Comparison of ENCODE assay signal across 8 cellular contexts in genomic region chr3:63911395-63911900, GRCh38. TPM values are rescaled to one million over a fixed set of nuclear protein-coding genes. Genes with fewer than 3 reads are reported as not detected.
DNase-seq lines count a peak whose midpoint lies in the region; ATAC-seq and TF ChIP-seq lines count a peak whose summit lies in the region.

No MANE protein-coding gene starts in this region.

- DNase-seq in NCI-H1105 treated with DMSO at 0.1 percent for 48 hours (lab: John Stamatoyannopoulos, UW) (peak; percentile 45), NCI-H1105 (lab: John Stamatoyannopoulos, UW) (no peak), ascending aorta (ENCODE audit: low spot score in 2 of 2) (no peak), lower lobe of right lung (no peak), upper lobe of right lung (no peak), T-helper 9 cell (no peak)

- intact Hi-C loops in ascending aorta (cut with DNase I) (loop anchor here (5.0 kb wide), 2 partner anchors 66 to 81 kb away; no protein-coding TSS in a partner anchor), lower lobe of right lung (cut with DNase I) (no loop called here), upper lobe of right lung (cut with DNase I) (no loop called here)

- H3K27ac ChIP-seq in ascending aorta (peak overlapping the region; percentile 99 to 100), lower lobe of right lung (peak overlapping the region; percentile 97), upper lobe of right lung (peak overlapping the region; percentile 96)

- H3K36me3 ChIP-seq in ascending aorta (peaks cover 0 to 5% of the 10 kb centered on the region in 2 donors), lower lobe of right lung (peaks cover 10% of the 10 kb centered on the region), upper lobe of right lung (peaks cover 14% of the 10 kb centered on the region)

- H3K9me3 ChIP-seq in ascending aorta = no peaks in the 10 kb centered on the region
- no peaks in the 10 kb centered on the region for H3K9me3 ChIP-seq in lower lobe of right lung
- H3K9me3 ChIP-seq in upper lobe of right lung = no peaks in the 10 kb centered on the region

- ATAC-seq in HG03469 (IDR thresholded peaks at IDR 0.05; ENCODE audit: unreplicated experiment) = peak; percentile 2
- ATAC-seq in lower lobe of right lung = no peak
- ATAC-seq in upper lobe of right lung = no peak
- no peak for ATAC-seq in HG02981 (IDR thresholded peaks at IDR 0.05; ENCODE audit: unreplicated experiment)

- H3K4me3 ChIP-seq in ascending aorta = peak overlapping the region; percentile 97 to 98
- peak overlapping the region; percentile 71 for H3K4me3 ChIP-seq in lower lobe of right lung
- peak overlapping the region; percentile 80 for H3K4me3 ChIP-seq in upper lobe of right lung

- peaks cover 3 to 17% of the 10 kb centered on the region in 2 donors for H3K4me1 ChIP-seq in ascending aorta
- H3K4me1 ChIP-seq in lower lobe of right lung = peaks cover 34% of the 10 kb centered on the region
- H3K4me1 ChIP-seq in upper lobe of right lung = peaks cover 23% of the 10 kb centered on the region

- H3K27me3 ChIP-seq in ascending aorta (no peaks in the 10 kb centered on the region), lower lobe of right lung (ENCODE audit: low read depth) (no peaks in the 10 kb centered on the region), upper lobe of right lung (no peaks in the 10 kb centered on the region)

- TF ChIP-seq CTCF in ascending aorta (IDR thresholded peaks at IDR 0.05) (no peak), lower lobe of right lung (IDR thresholded peaks at IDR 0.05) (no peak), upper lobe of right lung (IDR thresholded peaks at IDR 0.05) (no peak)

RNA-seq across cellular contexts. Expression of gene SCAANT1, which starts 0.7 kb away (rescaled TPM):
- total RNA-seq in ascending aorta = not detected
- not detected for total RNA-seq in lower lobe of right lung
- not detected for total RNA-seq in upper lobe of right lung

RNA-seq across cellular contexts. Expression of gene ATXN7, which starts 47.8 kb away (rescaled TPM):
- total RNA-seq in ascending aorta (13.2 TPM), lower lobe of right lung (37.3 TPM), upper lobe of right lung (35.5 TPM)

RNA-seq across cellular contexts. Expression of gene THOC7, which starts 47.8 kb away (rescaled TPM):
- total RNA-seq in ascending aorta (13.8 TPM), lower lobe of right lung (47.2 TPM), upper lobe of right lung (46.9 TPM)
